12 cellular contexts compared by ENCODE assay signal in the genomic region with DNA sequence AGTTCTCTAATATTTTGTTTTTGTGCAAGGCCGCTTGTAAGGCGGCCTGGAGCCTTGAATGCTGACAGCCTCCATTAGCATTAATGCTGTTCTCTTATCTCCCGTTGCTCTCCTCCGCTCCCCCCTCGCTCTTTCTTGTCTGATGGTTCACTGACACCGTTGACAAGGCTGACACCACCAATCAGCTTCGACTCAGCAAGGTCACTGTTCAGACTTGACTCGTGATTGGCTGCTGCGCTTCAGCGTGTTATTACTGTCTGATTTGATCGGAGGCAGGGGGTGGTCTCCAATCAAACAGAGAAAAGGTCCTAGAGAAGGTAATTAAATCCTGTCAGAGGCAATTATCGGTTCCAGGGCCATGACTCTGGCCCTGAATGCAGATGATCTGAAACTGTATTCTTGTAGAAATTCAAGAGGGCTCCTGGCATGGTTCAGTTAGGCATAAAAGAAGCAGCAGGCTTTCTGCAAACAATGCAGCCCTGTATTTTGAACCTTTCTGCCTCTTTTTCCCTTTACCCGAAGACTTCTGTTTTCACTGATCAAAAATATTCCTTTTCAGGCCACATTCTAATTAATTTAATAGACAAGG. TPM values are rescaled to one million over a fixed set of nuclear protein-coding genes. Genes with fewer than 3 reads are reported as not detected.
DNase-seq lines count a peak whose midpoint lies in the region; ATAC-seq and TF ChIP-seq lines count a peak whose summit lies in the region.
"Had no signal": no experiment of that assay in that cellular context is flagged by ENCODE, and none has a peak within 500 bp of the region (broad histone marks: within the 10 kb centered on the region; RNA-seq: fewer than 3 reads in every experiment).

No MANE protein-coding gene starts in this region.

- TF ChIP-seq POLR2A in gastrocnemius medialis (IDR thresholded peaks at IDR 0.05): no peak

- in situ Hi-C loops in gastrocnemius medialis (cut with MboI; ENCODE audit: low sequenced_read_pairs in 4 of 4): no loop called here
- in situ Hi-C loops in ACHN (cut with HindIII; ENCODE audit: low pct_ligation_motif_present, low pct_unique_long_range_greater_than_20kb, low sequenced_read_pairs): no loop called here

- peak; percentile 39 for DNase-seq in NCI-H1105 treated with DMSO at 0.1 percent for 48 hours (lab: John Stamatoyannopoulos, UW)
- DNase-seq in astrocyte of the hippocampus (ENCODE audit: low read depth, low spot score): peak; percentile 83
- DNase-seq in gastrocnemius medialis: peak; percentile 28 to 51
- no peak for DNase-seq in ACHN
- no peak for DNase-seq in AML-193 (lab: John Stamatoyannopoulos, UW)
- DNase-seq: GDM1 had no signal

- H3K9me3 ChIP-seq in iPS-20b (ENCODE audit: insufficient read depth, low read depth, low read length) (no peaks in the 10 kb centered on the region), gastrocnemius medialis (no peaks in the 10 kb centered on the region)

- H3K27me3 ChIP-seq in iPS-20b (ENCODE audit: insufficient read depth, low read length): no peaks in the 10 kb centered on the region
- no peaks in the 10 kb centered on the region for H3K27me3 ChIP-seq in gastrocnemius medialis

- H3K36me3 ChIP-seq in iPS-20b (ENCODE audit: insufficient read depth, low read depth, low read length) (no peaks in the 10 kb centered on the region), gastrocnemius medialis (no peaks in the 10 kb centered on the region)

- intact Hi-C loops in gastrocnemius medialis (cut with DNase I; ENCODE audit: low total_unique reads): no loop called here

- TF ChIP-seq CTCF in gastrocnemius medialis (IDR thresholded peaks at IDR 0.05 in 4 of 5, conservative IDR thresholded peaks at IDR 0.05 in 1 of 5): no peak

- H3K27ac ChIP-seq in iPS-20b (ENCODE audit: low read length) (no peak overlapping the region), gastrocnemius medialis (peak overlapping the region in 1 of 4 donors; percentile 40)

- no peak overlapping the region; the same call in 1 of the 2 replicates for H3K9ac ChIP-seq in iPS-20b (ENCODE audit: low read depth, low read length)

- peak; percentile 82 to 95 for ATAC-seq in gastrocnemius medialis
- no peak for ATAC-seq in GM18867 (IDR thresholded peaks at IDR 0.05; ENCODE audit: unreplicated experiment)
- ATAC-seq: activated CD4-positive, CD25-positive, alpha-beta regulatory T cell treated with anti-CD3 and anti-CD28 coated beads, Interleukin-2, amount 50 U/mL, for 24 hours; K562; natural killer cell treated with Interleukin-12 subunit alpha and Interleukin-12 subunit beta and Interleukin-15 and Interleukin-18, amount 100 ng/mL, for 72 hours had no signal

- H3K4me3 ChIP-seq in iPS-20b (ENCODE audit: low read length) (peak overlapping the region; percentile 61; the same call in 1 of the 2 replicates), gastrocnemius medialis (peak overlapping the region in 1 of 4 donors; percentile 13)
- H3K4me3 ChIP-seq: K562 had no signal

- no peaks in the 10 kb centered on the region; the same call in 1 of the 2 replicates for H3K4me1 ChIP-seq in iPS-20b (ENCODE audit: insufficient read depth, low read length)
- H3K4me1 ChIP-seq in gastrocnemius medialis: no peaks in the 10 kb centered on the region

RNA-seq across cellular contexts. Expression of a gene that starts 49.3 kb away (rescaled TPM):
- 1 to 10 TPM in 3 of 4 donors, under 1 TPM in 1; 0.78 to 4.4 (median 2.2) TPM for total RNA-seq in gastrocnemius medialis
- total RNA-seq: K562, OCI-LY7 had no signal

Comparison
In these comparisons a context has a peak if more than half of its experiments do, and no peak if none do; other contexts are left out.
1. DNase-seq: peak in NCI-H1105 treated with DMSO at 0.1 percent for 48 hours (single experiment), astrocyte of the hippocampus (single experiment) and gastrocnemius medialis (2 of 2); none in ACHN (single experiment) and AML-193 (0 of 2).